13 cellular contexts compared by ENCODE assay signal in the genomic region with DNA sequence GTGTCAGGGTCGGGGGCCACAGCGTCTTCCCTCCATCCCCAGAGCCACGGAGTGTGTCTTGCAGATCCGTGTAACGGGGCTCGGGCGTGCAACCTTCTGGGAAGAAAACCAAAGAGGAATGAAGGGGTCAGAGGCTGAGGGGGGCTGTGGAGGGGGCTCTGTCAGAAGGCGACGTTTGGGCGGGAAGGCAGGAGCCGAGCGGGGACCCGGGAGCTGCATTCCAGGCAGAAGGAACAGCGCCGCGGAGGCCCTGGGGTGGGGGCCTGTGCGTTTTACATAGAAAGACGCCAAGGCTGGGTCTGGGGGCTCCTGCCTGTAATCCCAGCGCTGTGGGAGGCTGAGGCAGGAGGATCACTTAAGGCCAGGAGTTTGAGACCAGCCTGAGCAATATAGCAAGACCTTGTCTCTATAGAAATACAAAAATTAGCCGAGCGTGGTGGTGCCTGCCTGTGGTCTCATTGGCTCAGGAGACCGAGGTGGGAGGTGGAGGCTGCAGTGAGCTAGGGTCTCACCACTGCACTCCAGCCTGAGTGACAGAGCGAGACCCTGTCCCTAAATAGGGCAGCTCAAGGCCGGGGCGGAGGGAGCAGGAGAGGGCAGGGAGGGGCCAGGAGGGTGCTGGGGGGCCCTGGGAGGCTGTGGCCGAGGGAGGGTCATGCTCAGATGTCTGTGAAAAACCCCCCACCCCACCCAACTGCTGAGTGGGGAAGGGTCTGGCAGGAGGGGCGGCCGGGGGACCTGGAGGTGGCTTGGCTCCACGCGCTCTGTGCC. TPM values are rescaled to one million over a fixed set of nuclear protein-coding genes. Genes with fewer than 3 reads are reported as not detected.
DNase-seq lines count a peak whose midpoint lies in the region; ATAC-seq, FAIRE-seq and TF ChIP-seq lines count a peak whose summit lies in the region.
"Had no signal": no experiment of that assay in that cellular context is flagged by ENCODE, and none has a peak within 500 bp of the region (broad histone marks: within the 10 kb centered on the region; RNA-seq: fewer than 3 reads in every experiment).

No MANE protein-coding gene starts in this region.

- H3K9me2 ChIP-seq in DOHH2 (replicated peaks; ENCODE audit: control insufficient read depth, low read length) = no peaks in the 10 kb centered on the region

- peak overlapping the region; percentile 59 for H3K4me2 ChIP-seq in DOHH2 (ENCODE audit: low read length)
- H3K4me2 ChIP-seq: KMS-11 had no signal

- intact Hi-C loops in gastrocnemius medialis (cut with DNase I; ENCODE audit: low total_unique reads) = no loop called here

- H3K27me3 ChIP-seq in DOHH2 (ENCODE audit: control insufficient read depth, low read length) (peaks cover 58% of the 10 kb centered on the region), NT2/D1 (ENCODE audit: insufficient read depth, insufficient read length) (no peaks in the 10 kb centered on the region), iPS-20b (ENCODE audit: insufficient read depth, low read length) (no peaks in the 10 kb centered on the region), gastrocnemius medialis (peaks cover 0 to 20% (median 11%) of the 10 kb centered on the region in 3 donors)

- H3K4me3 ChIP-seq in DOHH2 (ENCODE audit: low read length) = peak overlapping the region; percentile 20
- no peak overlapping the region for H3K4me3 ChIP-seq in NT2/D1 (ENCODE audit: insufficient read length, low read depth)
- H3K4me3 ChIP-seq in iPS-20b (ENCODE audit: low read length) = no peak overlapping the region
- no peak overlapping the region for H3K4me3 ChIP-seq in gastrocnemius medialis

- no peaks in the 10 kb centered on the region; the same call in 1 of the 2 replicates for H4K20me1 ChIP-seq in DOHH2 (ENCODE audit: control insufficient read depth, insufficient read depth, low read depth, low read length)

- TF ChIP-seq CTCF in DOHH2 (IDR thresholded peaks at IDR 0.05; ENCODE audit: low read depth, low read length, poor library complexity, severe bottlenecking) (no peak), gastrocnemius medialis (IDR thresholded peaks at IDR 0.05 in 4 of 5, conservative IDR thresholded peaks at IDR 0.05 in 1 of 5) (no peak)

- ATAC-seq in gastrocnemius medialis = no peak
- no peak for ATAC-seq in HG02870 (IDR thresholded peaks at IDR 0.05; ENCODE audit: unreplicated experiment)
- ATAC-seq: activated CD8-positive, alpha-beta T cell treated with anti-CD3 and anti-CD28 coated beads, Interleukin-2, amount 10 ng/mL, durations not matched to agents 7 days and 5 days had no signal

- no peak for FAIRE-seq in H54 (lab: Jason Lieb, UNC)

- no peaks in the 10 kb centered on the region for H3K79me2 ChIP-seq in DOHH2 (ENCODE audit: control insufficient read depth, low read length)

- in situ Hi-C loops in gastrocnemius medialis (cut with MboI; ENCODE audit: low sequenced_read_pairs in 4 of 4) = no loop called here

- H3K9me3 ChIP-seq in DOHH2 (ENCODE audit: control insufficient read depth, insufficient read depth, low read length) (no peaks in the 10 kb centered on the region), NT2/D1 (ENCODE audit: insufficient read depth, low read length) (no peaks in the 10 kb centered on the region), iPS-20b (ENCODE audit: insufficient read depth, low read depth, low read length) (no peaks in the 10 kb centered on the region), gastrocnemius medialis (no peaks in the 10 kb centered on the region)

- TF ChIP-seq POLR2A in H54 (IDR thresholded peaks at IDR 0.05; ENCODE audit: low read depth, low read length) (no peak), gastrocnemius medialis (IDR thresholded peaks at IDR 0.05) (no peak)

- H3F3A ChIP-seq in DOHH2 (ENCODE audit: control insufficient read depth, insufficient read depth) = no peaks in the 10 kb centered on the region

- H3K27ac ChIP-seq in DOHH2 (ENCODE audit: low read depth, low read length) (no peak overlapping the region), iPS-20b (ENCODE audit: low read length) (peak overlapping the region; percentile 71), gastrocnemius medialis (no peak overlapping the region)
- H3K27ac ChIP-seq: KMS-11 had no signal

- H3K9ac ChIP-seq in NT2/D1 (ENCODE audit: insufficient read length, low read depth) (peak overlapping the region; percentile 42), iPS-20b (ENCODE audit: low read depth, low read length) (peak overlapping the region; percentile 61; the same call in 1 of the 2 replicates)
- H3K9ac ChIP-seq: KMS-11 had no signal

- H3K36me3 ChIP-seq in DOHH2 (ENCODE audit: control insufficient read depth, low read length) (no peaks in the 10 kb centered on the region), NT2/D1 (ENCODE audit: insufficient read depth, insufficient read length, low read length) (peaks cover 8% of the 10 kb centered on the region), iPS-20b (ENCODE audit: insufficient read depth, low read depth, low read length) (no peaks in the 10 kb centered on the region; the same call in 1 of the 2 replicates), gastrocnemius medialis (no peaks in the 10 kb centered on the region)

- DNase-seq in NT2/D1 (ENCODE audit: low read depth, low spot score) (no peak), retina (peak; percentile 50), H54 (ENCODE audit: insufficient read length, low spot score) (no peak), gastrocnemius medialis (no peak), RPMI8226 (no peak)
- DNase-seq: activated CD8-positive, alpha-beta T cell treated with anti-CD3 and anti-CD28 coated beads, Interleukin-2, amount 10 ng/mL, durations not matched to agents 7 days and 5 days; kidney glomerular epithelial cell; NCI-H1930; occipital lobe had no signal

- H3K4me1 ChIP-seq in DOHH2 (ENCODE audit: control insufficient read depth, low read length) (peaks cover 37% of the 10 kb centered on the region), NT2/D1 (ENCODE audit: insufficient read depth, insufficient read length) (peaks cover 40% of the 10 kb centered on the region), iPS-20b (ENCODE audit: insufficient read depth, low read length) (peaks cover 17% of the 10 kb centered on the region; the same call in 1 of the 2 replicates), gastrocnemius medialis (no peaks in the 10 kb centered on the region)

RNA-seq across cellular contexts. Expression of gene ARID3A, which starts 27.9 kb away (rescaled TPM):
- total RNA-seq in gastrocnemius medialis = 1 to 10 TPM; 1.8 to 9.9 (median 7.8) TPM

RNA-seq across cellular contexts. Expression of gene WDR18, which starts 30.5 kb away (rescaled TPM):
- 10 to 100 TPM in 3 of 4 donors, 1 to 10 TPM in 1; 4.4 to 59.0 (median 28.6) TPM for total RNA-seq in gastrocnemius medialis

RNA-seq across cellular contexts. Expression of gene KISS1R, which starts 36.6 kb away (rescaled TPM):
- total RNA-seq in gastrocnemius medialis = not detected
- total RNA-seq: occipital lobe had no signal

RNA-seq across cellular contexts. Expression of gene R3HDM4, which starts 40.7 kb away (rescaled TPM):
- total RNA-seq in gastrocnemius medialis = 10 to 100 TPM; 37.2 to 49.1 (median 44.3) TPM

RNA-seq across cellular contexts. Expression of gene GRIN3B, which starts 46.5 kb away (rescaled TPM):
- not detected for total RNA-seq in gastrocnemius medialis
- total RNA-seq: activated CD8-positive, alpha-beta T cell treated with anti-CD3 and anti-CD28 coated beads, Interleukin-2, amount 10 ng/mL, durations not matched to agents 7 days and 5 days; occipital lobe had no signal
